ENCODE assay signal across 8 cellular contexts in the genomic region with DNA sequence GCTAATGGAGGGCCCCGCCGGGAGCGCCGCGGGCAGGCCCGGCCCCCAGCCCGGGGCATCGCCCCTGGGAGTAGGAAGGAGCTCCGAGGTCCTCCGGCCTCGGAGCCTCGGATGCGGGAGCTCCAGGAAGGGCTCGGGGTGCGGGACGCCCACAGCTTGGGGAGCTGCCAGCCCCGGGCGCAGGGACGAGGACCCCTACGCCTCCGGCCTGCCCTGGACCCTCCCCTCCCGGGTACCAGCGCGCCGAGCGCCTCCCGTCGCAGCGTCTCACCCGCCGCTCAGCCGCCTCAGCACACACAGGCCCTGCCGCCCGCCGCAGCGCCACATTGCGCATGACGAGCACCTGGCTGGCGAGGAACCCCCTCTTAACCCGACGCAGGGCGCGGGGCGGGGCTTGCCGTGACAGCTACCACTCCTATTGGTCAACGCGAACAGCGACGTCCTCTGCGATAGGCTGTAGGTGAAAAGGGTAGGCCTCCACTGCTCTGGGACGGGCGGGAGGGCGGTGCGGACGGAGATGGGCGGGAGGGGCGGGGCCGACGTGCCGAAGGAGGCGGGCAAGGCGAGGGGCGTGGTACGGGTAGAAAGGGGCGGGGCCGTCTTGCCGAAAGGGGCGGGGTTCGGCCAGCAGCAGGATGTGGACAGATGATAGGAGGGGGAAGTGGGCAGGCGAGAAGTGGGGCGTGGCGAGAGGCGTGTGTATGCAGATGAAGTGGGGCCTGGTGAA. TPM values are rescaled to one million over a fixed set of nuclear protein-coding genes. Genes with fewer than 3 reads are reported as not detected.
DNase-seq lines count a peak whose midpoint lies in the region; ATAC-seq and TF ChIP-seq lines count a peak whose summit lies in the region.

PITRM1 (minus strand) TSS at position 337 of the 727 bp plus-strand sequence; CDS start at position 327, 10 bp downstream.

- peak; percentile 100 for DNase-seq in Caco-2
- DNase-seq in HUDEP-2 (lab: John Stamatoyannopoulos, UW; ENCODE audit: unreplicated experiment in 76 of 76) = peak in 75 of 76 experiments; percentile 73 to 100 (median 98)
- peak; percentile 94 for DNase-seq in NT2/D1 (ENCODE audit: low read depth, low spot score)
- DNase-seq in activated CD8-positive, alpha-beta memory T cell treated with anti-CD3 and anti-CD28 coated beads, Interleukin-2, amount 50 U/mL, for 1 hour (ENCODE audit: extremely low read depth) = peak; percentile 97
- peak; percentile 100 for DNase-seq in endodermal cell
- DNase-seq in stimulated activated CD8-positive, alpha-beta memory T cell treated with anti-CD3 and anti-CD28 coated beads, Interleukin-15, amount 100 ng/mL, for 4 hours (ENCODE audit: low read depth in 2 of 2) = peak; percentile 98 to 99

- H3K27ac Mint-ChIP-seq in Caco-2 (ENCODE audit: unreplicated experiment) (peak within 1 kb of the TSS; percentile 81), endodermal cell (peak within 1 kb of the TSS; percentile 87)

- BruUV-seq in Caco-2 (replicated peaks; lab: Mats Ljungman, UMichigan) = no TSS peak

- ATAC-seq in GM21381 (IDR thresholded peaks at IDR 0.05; ENCODE audit: unreplicated experiment) = peak; percentile 94

- H3K27me3 Mint-ChIP-seq in Caco-2 (ENCODE audit: insufficient read depth, unreplicated experiment) (peaks cover 6% of the 10 kb centered on the region), endodermal cell (ENCODE audit: insufficient read depth) (no peaks in the 10 kb centered on the region)

- peak within 1 kb of the TSS; percentile 99 for H3K4me3 ChIP-seq in Caco-2 (ENCODE audit: low read depth, low read length)
- H3K4me3 ChIP-seq in NT2/D1 (ENCODE audit: insufficient read length, low read depth) = peak within 1 kb of the TSS; percentile 51
- peak within 1 kb of the TSS; percentile 95 for H3K4me3 ChIP-seq in endodermal cell (ENCODE audit: low read length)
- peak within 1 kb of the TSS; percentile 81 for H3K4me3 ChIP-seq in mesodermal cell (ENCODE audit: extremely low read depth, insufficient read depth, low read length, poor library complexity, severe bottlenecking)

- 0% methylated on average over 14 to 73 of the region's 73 CpGs for WGBS in endodermal cell (ENCODE audit: insufficient coverage in 1 of 2, insufficient read length in 1 of 2), 2 experiments
- WGBS in mesodermal cell (ENCODE audit: insufficient coverage in 2 of 2), 2 experiments = 0 to 1% methylated on average over 28 to 46 of the region's 73 CpGs

- no peak for TF ChIP-seq CTCF in Caco-2 (IDR thresholded peaks at IDR 0.05; ENCODE audit: insufficient read depth in 1 of 2, low read depth in 1 of 2, low read length in 1 of 2, severe bottlenecking in 1 of 2, unreplicated experiment in 1 of 2)
- no peak for TF ChIP-seq CTCF in endodermal cell (conservative IDR thresholded peaks at IDR 0.05)

- H3K27ac ChIP-seq in endodermal cell (ENCODE audit: low read depth, low read length) (peak within 1 kb of the TSS; percentile 66), mesodermal cell (ENCODE audit: low read depth, low read length, severe bottlenecking) (peak within 1 kb of the TSS; percentile 69)

- no peaks in the 10 kb centered on the region for H3K27me3 ChIP-seq in Caco-2 (replicated peaks; ENCODE audit: control insufficient read depth, insufficient read depth, low read length)
- H3K27me3 ChIP-seq in NT2/D1 (ENCODE audit: insufficient read depth, insufficient read length) = no peaks in the 10 kb centered on the region
- H3K27me3 ChIP-seq in endodermal cell (ENCODE audit: control insufficient read depth, insufficient read depth, low read length, poor library complexity, severe bottlenecking) = no peaks in the 10 kb centered on the region

- H3K36me3 ChIP-seq in Caco-2 (ENCODE audit: control insufficient read depth, insufficient read depth, low read length) (no peaks in the 10 kb centered on the region; the same call in 1 of the 2 replicates), NT2/D1 (ENCODE audit: insufficient read depth, insufficient read length, low read length) (peaks cover 25% of the 10 kb centered on the region), endodermal cell (ENCODE audit: control insufficient read depth, insufficient read depth, low read length) (peaks cover 24% of the 10 kb centered on the region), mesodermal cell (ENCODE audit: control insufficient read depth, insufficient read depth, low read length) (peaks cover 31% of the 10 kb centered on the region)

- intact Hi-C loops in Caco-2 (cut with micrococcal nuclease; ENCODE audit: unreplicated experiment) = loop anchor here (1.0 to 5.0 kb wide), 4 partner anchors 42 to 570 kb away; no protein-coding TSS in a partner anchor

- H3K4me1 ChIP-seq in Caco-2 (peaks cover 5% of the 10 kb centered on the region; the same call in 1 of the 2 replicates), NT2/D1 (ENCODE audit: insufficient read depth, insufficient read length) (no peaks in the 10 kb centered on the region), endodermal cell (ENCODE audit: control insufficient read depth, insufficient read depth, low read length) (no peaks in the 10 kb centered on the region), mesodermal cell (ENCODE audit: control insufficient read depth, insufficient read depth, low read length, poor library complexity, severe bottlenecking) (no peaks in the 10 kb centered on the region)

- peak within 1 kb of the TSS; percentile 79 for H3K4me3 Mint-ChIP-seq in Caco-2 (ENCODE audit: unreplicated experiment)
- H3K4me3 Mint-ChIP-seq in endodermal cell = peak within 1 kb of the TSS; percentile 74

- H3K9me3 Mint-ChIP-seq in Caco-2 (ENCODE audit: unreplicated experiment) (no peaks in the 10 kb centered on the region), endodermal cell (peaks cover 1% of the 10 kb centered on the region)

- CTCF ChIA-PET in Caco-2 (lab: Charles Lee) = interaction anchor here (0.6 to 2.3 kb wide), 5 partner anchors 21 to 1115 kb away, joined by 3 to 9 read pairs (median 3); no protein-coding TSS in a partner anchor

- H3K9me3 ChIP-seq in Caco-2 = no peaks in the 10 kb centered on the region
- H3K9me3 ChIP-seq in NT2/D1 (ENCODE audit: insufficient read depth, low read length) = no peaks in the 10 kb centered on the region
- no peaks in the 10 kb centered on the region for H3K9me3 ChIP-seq in endodermal cell (ENCODE audit: control insufficient read depth, low read length)
- H3K9me3 ChIP-seq in mesodermal cell (ENCODE audit: control insufficient read depth, low read length) = peaks cover under 1% of the 10 kb centered on the region

- POLR2A ChIA-PET in Caco-2 (lab: Charles Lee) = interaction anchor here (0.6 to 1.8 kb wide), 11 partner anchors 9 to 680 kb away, joined by 3 to 15 read pairs (median 4); no protein-coding TSS in a partner anchor

- peaks cover 8% of the 10 kb centered on the region for H3K4me1 Mint-ChIP-seq in Caco-2 (ENCODE audit: low read depth, unreplicated experiment)
- no peaks in the 10 kb centered on the region for H3K4me1 Mint-ChIP-seq in endodermal cell

- H3K9ac ChIP-seq in NT2/D1 (ENCODE audit: insufficient read length, low read depth) = peak within 1 kb of the TSS; percentile 86
- peak within 1 kb of the TSS; percentile 74 for H3K9ac ChIP-seq in endodermal cell (ENCODE audit: extremely low read depth, low read length, poor library complexity, severe bottlenecking)

- peaks cover 20% of the 10 kb centered on the region for H3K36me3 Mint-ChIP-seq in Caco-2 (ENCODE audit: insufficient read depth, unreplicated experiment)
- H3K36me3 Mint-ChIP-seq in endodermal cell (ENCODE audit: low read depth) = peaks cover 14% of the 10 kb centered on the region

RNA-seq across cellular contexts. Expression of gene PITRM1, which starts in this region (rescaled TPM):
- total RNA-seq in Caco-2 (2022) = 80.5 and 85.4 TPM in 2 replicates
- 10 to 100 TPM; 45.3 to 50.2 TPM for total RNA-seq in endodermal cell
- 47.0 TPM for polyA plus RNA-seq in endodermal cell (2013, experiment 1 of 2)
- polyA plus RNA-seq in endodermal cell (2013, experiment 2 of 2) = 39.2 TPM
- polyA plus RNA-seq in mesodermal cell (2013, experiment 1 of 2) = 49.5 TPM
- 49.9 TPM for polyA plus RNA-seq in mesodermal cell (2013, experiment 2 of 2)

Comparison
In these comparisons a context has a peak if more than half of its experiments do, and no peak if none do; other contexts are left out.
1. Peak in every context shown above with its lines: DNase-seq, ATAC-seq, H3K4me3 ChIP-seq and H3K27ac ChIP-seq.